13 cellular contexts compared by ENCODE assay signal in the genomic region with DNA sequence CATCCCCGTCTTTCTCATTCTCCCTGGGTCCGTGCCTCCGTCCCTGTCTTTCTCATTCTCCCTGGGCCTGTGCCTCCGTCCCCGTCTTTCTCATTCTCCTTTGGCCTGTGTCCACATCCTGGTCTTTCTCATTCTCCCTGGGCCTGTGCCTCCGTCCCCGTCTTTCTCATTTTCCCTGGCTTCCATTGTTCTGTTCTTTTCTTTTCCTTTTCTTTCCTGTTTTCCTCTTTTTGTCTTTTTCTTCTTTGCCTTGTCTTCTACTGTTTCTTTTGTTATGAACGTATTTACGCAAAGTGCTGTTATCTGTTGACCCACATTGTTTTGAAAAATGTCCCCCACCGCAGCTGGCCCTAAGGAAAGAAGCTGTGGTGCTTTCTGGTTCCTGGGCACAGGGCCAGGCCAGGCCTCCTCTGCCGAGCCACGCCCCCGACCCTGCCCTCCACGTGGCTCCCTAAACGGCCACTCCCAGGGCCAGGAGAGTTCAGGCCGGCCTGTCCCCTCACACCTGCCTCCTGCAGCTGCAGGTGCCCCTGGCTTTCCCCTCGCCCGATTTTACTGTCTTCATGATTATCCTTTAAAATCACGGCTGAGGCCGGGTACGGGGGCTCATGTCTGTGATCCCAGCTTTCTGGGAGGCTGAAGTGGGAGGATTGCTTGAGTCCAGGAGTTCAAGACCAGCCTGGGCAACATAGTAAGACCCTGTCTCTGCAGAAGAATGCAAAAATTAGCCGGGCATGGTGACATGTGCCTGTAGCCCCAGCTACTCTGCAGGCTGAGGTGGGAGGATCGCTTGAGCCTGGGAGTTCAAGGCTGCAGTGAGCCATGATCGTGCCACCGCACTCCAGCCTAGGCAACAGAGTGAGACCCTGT. TPM values are rescaled to one million over a fixed set of nuclear protein-coding genes. Genes with fewer than 3 reads are reported as not detected.
DNase-seq lines count a peak whose midpoint lies in the region; ATAC-seq, FAIRE-seq and TF ChIP-seq lines count a peak whose summit lies in the region.
"Had no signal": no experiment of that assay in that cellular context is flagged by ENCODE, and none has a peak within 500 bp of the region (broad histone marks: within the 10 kb centered on the region; RNA-seq: fewer than 3 reads in every experiment).

No MANE protein-coding gene starts in this region.

- peak; percentile 36 for FAIRE-seq in bronchial epithelial cell (lab: Jason Lieb, UNC)
- FAIRE-seq: astrocyte had no signal

- no peak overlapping the region for H3K4me3 ChIP-seq in LNCaP clone FGC (ENCODE audit: low read depth, low read length)
- no peak overlapping the region for H3K4me3 ChIP-seq in bronchial epithelial cell (ENCODE audit: low read depth, low read length)
- H3K4me3 ChIP-seq in lower lobe of right lung = no peak overlapping the region
- no peak overlapping the region for H3K4me3 ChIP-seq in endodermal cell (ENCODE audit: low read length)
- no peak overlapping the region for H3K4me3 ChIP-seq in esophagus muscularis mucosa

- peak; percentile 78 for DNase-seq in COR-L47 (lab: John Stamatoyannopoulos, UW)
- peak; percentile 23 for DNase-seq in LNCaP clone FGC (ENCODE audit: low read depth)
- DNase-seq in bronchial epithelial cell (ENCODE audit: low read depth) = no peak
- peak; percentile 70 for DNase-seq in lower lobe of right lung
- DNase-seq in endodermal cell = no peak
- no peak for DNase-seq in esophagus muscularis mucosa (ENCODE audit: extremely low spot score)
- no peak for DNase-seq in H4 (ENCODE audit: low spot score)
- DNase-seq: NCI-H526 treated with DMSO at 0.1 percent for 48 hours, T-helper 1 cell had no signal

- TF ChIP-seq CTCF in LNCaP clone FGC (IDR thresholded peaks at IDR 0.05; ENCODE audit: control insufficient read depth, extremely low read depth, insufficient read depth) (no peak), bronchial epithelial cell (IDR thresholded peaks at IDR 0.05; ENCODE audit: insufficient read depth, low read length, severe bottlenecking) (no peak), lower lobe of right lung (IDR thresholded peaks at IDR 0.05) (no peak), endodermal cell (conservative IDR thresholded peaks at IDR 0.05) (no peak), esophagus muscularis mucosa (IDR thresholded peaks at IDR 0.05) (no peak)

- H3K4me3 Mint-ChIP-seq in endodermal cell = no peak overlapping the region

- H3K9me3 Mint-ChIP-seq in endodermal cell = no peaks in the 10 kb centered on the region

- H3K36me3 Mint-ChIP-seq in endodermal cell (ENCODE audit: low read depth) = peaks cover 11% of the 10 kb centered on the region

- H3K4me1 ChIP-seq in lower lobe of right lung (no peaks in the 10 kb centered on the region), endodermal cell (ENCODE audit: control insufficient read depth, insufficient read depth, low read length) (no peaks in the 10 kb centered on the region), esophagus muscularis mucosa (peaks cover 0 to 4% (median 1%) of the 10 kb centered on the region in 4 donors)

- H3K9me3 ChIP-seq in lower lobe of right lung (no peaks in the 10 kb centered on the region), endodermal cell (ENCODE audit: control insufficient read depth, low read length) (no peaks in the 10 kb centered on the region), esophagus muscularis mucosa (no peaks in the 10 kb centered on the region)

- ATAC-seq in lower lobe of right lung = peak; percentile 63 to 68
- ATAC-seq in GM19463 (IDR thresholded peaks at IDR 0.05; ENCODE audit: unreplicated experiment) = no peak

- H3K27ac Mint-ChIP-seq in endodermal cell = no peak overlapping the region

- no peaks in the 10 kb centered on the region for H3K27me3 Mint-ChIP-seq in endodermal cell (ENCODE audit: insufficient read depth)

- H3K27me3 ChIP-seq in bronchial epithelial cell (ENCODE audit: control insufficient read depth, insufficient read depth, low read length) (no peaks in the 10 kb centered on the region), lower lobe of right lung (ENCODE audit: low read depth) (no peaks in the 10 kb centered on the region), endodermal cell (ENCODE audit: control insufficient read depth, insufficient read depth, low read length, poor library complexity, severe bottlenecking) (no peaks in the 10 kb centered on the region), esophagus muscularis mucosa (no peaks in the 10 kb centered on the region)

- H3K9ac ChIP-seq in endodermal cell (ENCODE audit: extremely low read depth, low read length, poor library complexity, severe bottlenecking) = no peak overlapping the region
- H3K9ac ChIP-seq: KMS-11 had no signal

- WGBS in endodermal cell (ENCODE audit: insufficient coverage in 1 of 2, insufficient read length in 1 of 2), 2 experiments = 90 to 94% methylated on average over 15 to 24 of the region's 25 CpGs
- WGBS in esophagus muscularis mucosa = 77% methylated on average over 24 of the region's 25 CpGs

- no peaks in the 10 kb centered on the region for H3K4me1 Mint-ChIP-seq in endodermal cell

- no peak for TF ChIP-seq EP300 in esophagus muscularis mucosa (IDR thresholded peaks at IDR 0.05)

- peaks cover 2% of the 10 kb centered on the region for H3K36me3 ChIP-seq in bronchial epithelial cell (ENCODE audit: control insufficient read depth, insufficient read depth, low read length)
- peaks cover 20% of the 10 kb centered on the region for H3K36me3 ChIP-seq in lower lobe of right lung
- H3K36me3 ChIP-seq in endodermal cell (ENCODE audit: control insufficient read depth, insufficient read depth, low read length) = peaks cover 14% of the 10 kb centered on the region
- peaks cover 6 to 68% (median 53%) of the 10 kb centered on the region in 4 donors for H3K36me3 ChIP-seq in esophagus muscularis mucosa

- intact Hi-C loops in lower lobe of right lung (cut with DNase I) (no loop called here), esophagus muscularis mucosa (cut with DNase I) (no loop called here)

- H3K27ac ChIP-seq in lower lobe of right lung (no peak overlapping the region), endodermal cell (ENCODE audit: low read depth, low read length) (no peak overlapping the region), esophagus muscularis mucosa (replicated peaks in 1 of 4) (peak overlapping the region in 1 of 4 donors; percentile 10)
- H3K27ac ChIP-seq: KMS-11 had no signal

- TF ChIP-seq POLR2A in esophagus muscularis mucosa (IDR thresholded peaks at IDR 0.05; ENCODE audit: low read depth) = no peak

RNA-seq across cellular contexts. Expression of a gene that starts 14.0 kb away (rescaled TPM):
- not detected in 2 replicates for total RNA-seq in bronchial epithelial cell
- total RNA-seq in lower lobe of right lung = not detected
- total RNA-seq in endodermal cell = 1 to 10 TPM in 1 of 2 donors, under 1 TPM in 1; 0.73 to 1.2 TPM
- 1.2 TPM for polyA plus RNA-seq in endodermal cell (2013, experiment 1 of 2)
- 1.2 TPM for polyA plus RNA-seq in endodermal cell (2013, experiment 2 of 2)
- under 1 TPM in 1 of 4 donors, not detected in 3; 0.17 TPM for total RNA-seq in esophagus muscularis mucosa
- 0.45 TPM in 1 of 2 replicates, not detected in the other for total RNA-seq in H4 (2014; rRNA removed; shearing (Covaris generic))
- total RNA-seq: pulmonary artery endothelial cell had no signal

RNA-seq across cellular contexts. Expression of a gene that starts 17.5 kb away (rescaled TPM):
- total RNA-seq in bronchial epithelial cell (10.0 and 20.6 TPM in 2 replicates), lower lobe of right lung (52.3 TPM), endodermal cell (100 to 1,000 TPM; 115 to 118 TPM), esophagus muscularis mucosa (10 to 100 TPM; 25.0 to 42.4 (median 29.9) TPM)
- 88.6 TPM for polyA plus RNA-seq in endodermal cell (2013, experiment 1 of 2)
- polyA plus RNA-seq in endodermal cell (2013, experiment 2 of 2) = 73.4 TPM
- 9.3 and 10.2 TPM in 2 replicates for total RNA-seq in H4 (2014; rRNA removed; shearing (Covaris generic))

RNA-seq across cellular contexts. Expression of a gene that starts 17.6 kb away (rescaled TPM):
- total RNA-seq in bronchial epithelial cell = 86.5 and 97.4 TPM in 2 replicates
- total RNA-seq in lower lobe of right lung = 58.2 TPM
- 100 to 1,000 TPM; 141 to 149 TPM for total RNA-seq in endodermal cell
- polyA plus RNA-seq in endodermal cell (2013, experiment 1 of 2) = 215 TPM
- polyA plus RNA-seq in endodermal cell (2013, experiment 2 of 2) = 206 TPM
- 100 to 1,000 TPM in 3 of 4 donors, 10 to 100 TPM in 1; 76.4 to 113 (median 106) TPM for total RNA-seq in esophagus muscularis mucosa
- total RNA-seq in H4 (2014; rRNA removed; shearing (Covaris generic)) = 235 and 259 TPM in 2 replicates

RNA-seq across cellular contexts. Expression of a gene that starts 38.1 kb away (rescaled TPM):
- total RNA-seq in bronchial epithelial cell (not detected in 2 replicates), lower lobe of right lung (not detected), endodermal cell (1 to 10 TPM in 1 of 2 donors, under 1 TPM in 1; 0.20 to 1.0 TPM), esophagus muscularis mucosa (not detected)
- 2.3 TPM for polyA plus RNA-seq in endodermal cell (2013, experiment 1 of 2)
- polyA plus RNA-seq in endodermal cell (2013, experiment 2 of 2) = 1.9 TPM
- 0.02 TPM in 1 of 2 replicates, not detected in the other for total RNA-seq in H4 (2014; rRNA removed; shearing (Covaris generic))
- total RNA-seq: astrocyte, pulmonary artery endothelial cell had no signal

Comparison
In these comparisons a context has a peak if more than half of its experiments do, and no peak if none do; other contexts are left out.
1. DNase-seq: peak in COR-L47 (single experiment), LNCaP clone FGC (single experiment) and lower lobe of right lung (single experiment); none in bronchial epithelial cell (single experiment), endodermal cell (single experiment), esophagus muscularis mucosa (single experiment) and H4 (single experiment).